8 cellular contexts compared by ENCODE assay signal in genomic region chr19:39497850-39498261, GRCh38. TPM values are rescaled to one million over a fixed set of nuclear protein-coding genes. Genes with fewer than 3 reads are reported as not detected.
DNase-seq lines count a peak whose midpoint lies in the region; ATAC-seq and TF ChIP-seq lines count a peak whose summit lies in the region.

No MANE protein-coding gene starts in this region.

- no peak for TF ChIP-seq CTCF in natural killer cell (IDR thresholded peaks at IDR 0.05)

- DNase-seq in ELF-1 (ENCODE audit: low read depth, low spot score) (peak; percentile 84), LoVo (ENCODE audit: low spot score) (peak; percentile 26), RPMI8226 (peak; percentile 61), ecto neural progenitor cell (ENCODE audit: low spot score) (peak; percentile 84), natural killer cell (no peak), NCI-H1048 (lab: John Stamatoyannopoulos, UW) (no peak)
- DNase-seq in activated CD4-positive, alpha-beta T cell treated with anti-CD3 and anti-CD28 coated beads for 1 hour: no peak

- peak overlapping the region in 1 of 2 donors; percentile 11 for H3K27ac Mint-ChIP-seq in natural killer cell

- ATAC-seq in natural killer cell (peak in 2 of 3 donors; percentile 25 to 38), GM18505 (IDR thresholded peaks at IDR 0.05; ENCODE audit: unreplicated experiment) (no peak)

- H3K27me3 Mint-ChIP-seq in natural killer cell (ENCODE audit: low read depth in 2 of 2): peaks cover 34 to 39% of the 10 kb centered on the region in 2 donors

- peak overlapping the region; percentile 38 for H3K4me3 Mint-ChIP-seq in natural killer cell

- TF ChIP-seq POLR2A in GM18505 (IDR thresholded peaks at IDR 0.05; ENCODE audit: borderline replicate concordance, extremely low read depth, insufficient read depth, insufficient read length): no peak

- intact Hi-C loops in natural killer cell (cut with micrococcal nuclease): no loop called here

- no peaks in the 10 kb centered on the region for H3K9me3 Mint-ChIP-seq in natural killer cell

- no peaks in the 10 kb centered on the region for H3K36me3 Mint-ChIP-seq in natural killer cell

- peaks cover 14 to 24% of the 10 kb centered on the region in 2 donors for H3K4me1 Mint-ChIP-seq in natural killer cell

RNA-seq across cellular contexts. Expression of gene DLL3, which starts 0.9 kb away (rescaled TPM):
- total RNA-seq in natural killer cell: not detected

RNA-seq across cellular contexts. Expression of gene SELENOV, which starts 17.1 kb away (rescaled TPM):
- total RNA-seq in natural killer cell: not detected

RNA-seq across cellular contexts. Expression of gene TIMM50, which starts 17.2 kb away (rescaled TPM):
- 10 to 100 TPM; 50.1 to 67.2 (median 60.8) TPM for total RNA-seq in natural killer cell

RNA-seq across cellular contexts. Expression of gene EID2B, which starts 34.8 kb away (rescaled TPM):
- total RNA-seq in natural killer cell: 1 to 10 TPM; 4.6 to 6.7 (median 5.8) TPM

RNA-seq across cellular contexts. Expression of gene EID2, which starts 42.1 kb away (rescaled TPM):
- total RNA-seq in natural killer cell: 10 to 100 TPM; 11.9 to 19.9 (median 15.6) TPM

Comparison
In these comparisons a context has a peak if more than half of its experiments do, and no peak if none do; other contexts are left out.
1. DNase-seq: peak in ELF-1 (single experiment), LoVo (single experiment), RPMI8226 (single experiment) and ecto neural progenitor cell (single experiment); none in natural killer cell (single experiment), NCI-H1048 (single experiment) and activated CD4-positive, alpha-beta T cell treated with anti-CD3 and anti-CD28 coated beads for 1 hour (single experiment).